ENCODE assay signal across 13 cellular contexts in genomic region chr2:8659735-8660492, GRCh38. TPM values are rescaled to one million over a fixed set of nuclear protein-coding genes. Genes with fewer than 3 reads are reported as not detected.
A peak's percentile ranks its signal among the peaks of the same experiment; 100 is the strongest.
DNase-seq lines count a peak whose midpoint lies in the region; ATAC-seq, FAIRE-seq and TF ChIP-seq lines count a peak whose summit lies in the region.
"Had no signal": no experiment of that assay in that cellular context is flagged by ENCODE, and none has a peak within 500 bp of the region (broad histone marks: within the 10 kb centered on the region; RNA-seq: fewer than 3 reads in every experiment).

No MANE protein-coding gene starts in this region.

- no peak overlapping the region for H3K4me2 ChIP-seq in A549
- no peak overlapping the region for H3K4me2 ChIP-seq in mesenchymal stem cell (ENCODE audit: low read length, poor library complexity, severe bottlenecking)
- no peak overlapping the region for H3K4me2 ChIP-seq in mesendoderm (ENCODE audit: low read length)

- WGBS in A549 (ENCODE audit: missing lambda C conversion rate) = 86% methylated on average over 10 of the region's 18 CpGs
- WGBS in mesenchymal stem cell = 94% methylated on average over 17 of the region's 18 CpGs
- no CpG with 5 or more reads among the region's 18 CpGs for WGBS in mesendoderm (ENCODE audit: extremely low coverage, insufficient coverage, low lambda C conversion rate)

- ATAC-seq in A549 (no peak), Right ventricle myocardium inferior (peak; percentile 81)
- ATAC-seq: naive thymus-derived CD8-positive, alpha-beta T cell had no signal

- peak overlapping the region; percentile 12 for H2BK15ac ChIP-seq in mesenchymal stem cell (ENCODE audit: low read depth, poor library complexity, severe bottlenecking)
- H2BK15ac ChIP-seq in mesendoderm (replicated peaks; ENCODE audit: low read depth) = no peak overlapping the region

- no peak overlapping the region for H4K8ac ChIP-seq in mesenchymal stem cell (ENCODE audit: low read length)
- H4K8ac ChIP-seq in mesendoderm (ENCODE audit: low read depth, low read length) = no peak overlapping the region

- intact Hi-C loops in Right ventricle myocardium inferior (cut with DNase I) = no loop called here

- no peaks in the 10 kb centered on the region for H3K79me2 ChIP-seq in mesendoderm (ENCODE audit: control insufficient read depth, insufficient read depth, low read length)

- peaks cover 4% of the 10 kb centered on the region for H3K9me3 Mint-ChIP-seq in type B pancreatic cell
- H3K9me3 Mint-ChIP-seq: naive thymus-derived CD8-positive, alpha-beta T cell had no signal

- H4K5ac ChIP-seq in mesendoderm (ENCODE audit: low read length) = no peak overlapping the region

- no peak for FAIRE-seq in A549 (lab: Jason Lieb, UNC)
- FAIRE-seq: astrocyte had no signal

- peaks cover 35% of the 10 kb centered on the region for H3K4me1 Mint-ChIP-seq in type B pancreatic cell (ENCODE audit: unreplicated experiment)

- no peak for TF ChIP-seq RAD21 in A549 (conservative IDR thresholded peaks at IDR 0.05 in 1 of 2, IDR thresholded peaks at IDR 0.05 in 1 of 2)

- no peak for TF ChIP-seq EP300 in A549 (IDR thresholded peaks at IDR 0.05)

- peak overlapping the region in 1 of 2 experiments; percentile 79 for H3K14ac ChIP-seq in mesenchymal stem cell (ENCODE audit: low read length in 2 of 2)

- no peak overlapping the region for H3K27ac Mint-ChIP-seq in type B pancreatic cell

- H3K4ac ChIP-seq in mesenchymal stem cell (ENCODE audit: low read depth in 1 of 2, low read length in 2 of 2) = peak overlapping the region in 1 of 2 experiments; percentile 47
- H3K4ac ChIP-seq in mesendoderm (ENCODE audit: low read depth, low read length) = no peak overlapping the region

- H2AK5ac ChIP-seq in mesenchymal stem cell (ENCODE audit: low read length, severe bottlenecking) (no peak overlapping the region), mesendoderm (ENCODE audit: low read length) (no peak overlapping the region)

- POLR2A ChIA-PET in A549 (lab: Yijun Ruan, JAX) = interaction anchor here (1.3 kb wide), 1 partner anchor 22 kb away, joined by 5 read pairs; the partner anchor contains the start of gene ID2

- peaks cover 5% of the 10 kb centered on the region for H3K36me3 Mint-ChIP-seq in type B pancreatic cell
- H3K36me3 Mint-ChIP-seq: naive thymus-derived CD8-positive, alpha-beta T cell had no signal

- H2BK120ac ChIP-seq in mesenchymal stem cell (ENCODE audit: low read depth, low read length) (no peak overlapping the region), mesendoderm (ENCODE audit: low read depth, low read length) (no peak overlapping the region)

- H3K27ac ChIP-seq in A549 (peak overlapping the region; percentile 44 to 70; a peak in 4 of 6 replicates), mesenchymal stem cell (ENCODE audit: low read length, poor library complexity, severe bottlenecking) (no peak overlapping the region), mesendoderm (ENCODE audit: low read depth, low read length) (no peak overlapping the region)
- H3K27ac ChIP-seq: stomach, uterus had no signal

- TF ChIP-seq POLR2A in A549 (IDR thresholded peaks at IDR 0.05; ENCODE audit: low read length) = no peak

- no peak overlapping the region for H2AFZ ChIP-seq in mesenchymal stem cell (ENCODE audit: low read depth, low read length)

- DNase-seq in A549 (ENCODE audit: low read depth in 1 of 2, low spot score in 1 of 2) = no peak
- peak; percentile 52 for DNase-seq in H7
- DNase-seq in Right ventricle myocardium inferior (ENCODE audit: missing footprints) = no peak
- DNase-seq in mesenchymal stem cell = no peak
- DNase-seq in superior temporal gyrus (ENCODE audit: extremely low spot score) = no peak
- no peak for DNase-seq in mucosa of gallbladder (ENCODE audit: low spot score)
- no peak for DNase-seq in type B pancreatic cell (ENCODE audit: extremely low spot score, unreplicated experiment)
- DNase-seq in mesendoderm = no peak
- DNase-seq: COR-L47; naive thymus-derived CD8-positive, alpha-beta T cell; stomach; uterus had no signal

- no peak overlapping the region for H3K23ac ChIP-seq in mesenchymal stem cell (ENCODE audit: low read length in 2 of 2)
- no peak overlapping the region for H3K23ac ChIP-seq in mesendoderm (ENCODE audit: low read length)

- CTCF ChIA-PET in A549 (lab: Yijun Ruan, JAX) = no interaction called here

- peaks cover 44% of the 10 kb centered on the region for H3K4me1 ChIP-seq in A549
- H3K4me1 ChIP-seq in mesenchymal stem cell (ENCODE audit: control insufficient read depth, insufficient read depth, low read depth, low read length) = peaks cover 8% of the 10 kb centered on the region
- H3K4me1 ChIP-seq in mesendoderm (ENCODE audit: control insufficient read depth, low read depth, low read length) = no peaks in the 10 kb centered on the region
- H3K4me1 ChIP-seq: uterus had no signal

- H3K9me3 ChIP-seq in A549 (no peaks in the 10 kb centered on the region), mesenchymal stem cell (ENCODE audit: control insufficient read depth, low read length) (no peaks in the 10 kb centered on the region)
- H3K9me3 ChIP-seq: stomach, uterus had no signal

- H3K9ac ChIP-seq in mesenchymal stem cell (ENCODE audit: low read length) (no peak overlapping the region), mesendoderm (ENCODE audit: low read length) (no peak overlapping the region)

- H3K18ac ChIP-seq in mesenchymal stem cell (ENCODE audit: low read depth in 1 of 2, low read length in 2 of 2) (peak overlapping the region in 1 of 2 experiments; percentile 31), mesendoderm (ENCODE audit: low read length) (no peak overlapping the region)

- H3K79me1 ChIP-seq in mesenchymal stem cell (replicated peaks; ENCODE audit: low read length, poor library complexity, severe bottlenecking) (no peaks in the 10 kb centered on the region), mesendoderm (ENCODE audit: low read length) (no peaks in the 10 kb centered on the region)

- H3K27me3 ChIP-seq in H7 (ENCODE audit: control insufficient read depth, insufficient read depth, low read length) = no peaks in the 10 kb centered on the region
- H3K27me3 ChIP-seq in mesenchymal stem cell (ENCODE audit: control insufficient read depth in 1 of 2, insufficient read depth in 1 of 2, low read length in 2 of 2) = no peaks in the 10 kb centered on the region
- H3K27me3 ChIP-seq in mesendoderm (ENCODE audit: insufficient read depth, low read length, poor library complexity) = no peaks in the 10 kb centered on the region
- H3K27me3 ChIP-seq: stomach, uterus had no signal

- no peak overlapping the region for H3K4me3 Mint-ChIP-seq in type B pancreatic cell
- H3K4me3 Mint-ChIP-seq: naive thymus-derived CD8-positive, alpha-beta T cell had no signal

- H3K36me3 ChIP-seq in H7 (replicated peaks; ENCODE audit: control insufficient read depth, insufficient read depth, low read length) (no peaks in the 10 kb centered on the region), mesenchymal stem cell (ENCODE audit: control insufficient read depth in 1 of 2, insufficient read depth in 2 of 2, low read depth in 1 of 2, low read length in 2 of 2) (no peaks in the 10 kb centered on the region), mesendoderm (ENCODE audit: control insufficient read depth, insufficient read depth, low read length) (no peaks in the 10 kb centered on the region)
- H3K36me3 ChIP-seq: stomach, uterus had no signal

- H2BK5ac ChIP-seq in mesenchymal stem cell (ENCODE audit: low read depth, low read length, poor library complexity, severe bottlenecking) = no peak overlapping the region
- no peak overlapping the region for H2BK5ac ChIP-seq in mesendoderm (ENCODE audit: low read length)

- no peaks in the 10 kb centered on the region for H3K27me3 Mint-ChIP-seq in type B pancreatic cell

- H2BK12ac ChIP-seq in mesenchymal stem cell (ENCODE audit: low read length in 2 of 2) = peak overlapping the region in 1 of 2 experiments; percentile 11

- H4K91ac ChIP-seq in mesenchymal stem cell (ENCODE audit: low read length) = peak overlapping the region; percentile 57

- H3K4me3 ChIP-seq in A549 (no peak overlapping the region), H7 (ENCODE audit: insufficient read depth, low read depth, low read length) (no peak overlapping the region), mesenchymal stem cell (ENCODE audit: insufficient read depth in 1 of 2, low read depth in 1 of 2, low read length in 2 of 2) (no peak overlapping the region), mesendoderm (ENCODE audit: low read length) (no peak overlapping the region)
- H3K4me3 ChIP-seq: stomach, uterus had no signal

- TF ChIP-seq CTCF in A549 (IDR thresholded peaks at IDR 0.05) (no peak), type B pancreatic cell (conservative IDR thresholded peaks at IDR 0.05) (no peak)

- no peak overlapping the region for H3K56ac ChIP-seq in mesendoderm (ENCODE audit: low read length)

TF ChIP-seq in A549, 52 proteins besides CTCF, POLR2A, EP300 and RAD21 (continues in another document):
- TF ChIP-seq ZNF302 (CRISPR knock-in tag; IDR thresholded peaks at IDR 0.05) = no peak
- TF ChIP-seq FOXS1 (CRISPR knock-in tag; IDR thresholded peaks at IDR 0.05) = no peak
- TF ChIP-seq HOXA7 (CRISPR knock-in tag; IDR thresholded peaks at IDR 0.05) = no peak
- TF ChIP-seq RFX5 (IDR thresholded peaks at IDR 0.05) = no peak
- TF ChIP-seq ZSCAN20 (CRISPR knock-in tag; IDR thresholded peaks at IDR 0.05) = no peak
- TF ChIP-seq HDAC2 (IDR thresholded peaks at IDR 0.05) = no peak
- no peak for TF ChIP-seq NPAS2 (CRISPR knock-in tag; IDR thresholded peaks at IDR 0.05; ENCODE audit: borderline replicate concordance)
- no peak for TF ChIP-seq EHMT2 (IDR thresholded peaks at IDR 0.05; ENCODE audit: low read depth)
- TF ChIP-seq NFE2L2 (conservative IDR thresholded peaks at IDR 0.05; ENCODE audit: low read length) = no peak
- TF ChIP-seq FOSB (CRISPR knock-in tag; IDR thresholded peaks at IDR 0.05) = no peak
- TF ChIP-seq FOSL2 (IDR thresholded peaks at IDR 0.05) = no peak
- TF ChIP-seq FOSL2 (CRISPR knock-in tag; IDR thresholded peaks at IDR 0.05) = no peak
- TF ChIP-seq PHF8 (IDR thresholded peaks at IDR 0.05; ENCODE audit: borderline replicate concordance, low read depth) = no peak
- TF ChIP-seq CBX2 (IDR thresholded peaks at IDR 0.05; ENCODE audit: borderline replicate concordance, low read depth) = no peak

RNA-seq across cellular contexts. Expression of gene ID2, which starts 21.9 kb away (rescaled TPM):
- 177 and 228 TPM in 2 replicates for polyA plus RNA-seq in A549 (2011; rRNA removed)
- polyA plus RNA-seq in A549 (2012; cell fraction: cytosol; rRNA removed) = 988 and 1,180 TPM in 2 replicates
- 636 and 701 TPM in 2 replicates for polyA plus RNA-seq in A549 (2012; cell fraction: nucleus; rRNA removed)
- 87.8 to 221 TPM (median 181 TPM) in 3 replicates for polyA plus RNA-seq in A549 (2017; fragmentation: RNase III; extraction: RNeasy Plus Mini Kit Qiagen cat#74134 plus additional on column Dnase treatment)
- polyA minus RNA-seq in A549 (2011; rRNA and poly(A)+ RNA removed) = 112 and 167 TPM in 2 replicates
- total RNA-seq in H7 (2014; rRNA removed; shearing (Covaris generic)) = 38.7 and 58.2 TPM in 2 replicates
- total RNA-seq in Right ventricle myocardium inferior = 31.3 TPM
- 53.9 TPM for polyA plus RNA-seq in mesenchymal stem cell (2013, experiment 1 of 2)
- 55.7 TPM for polyA plus RNA-seq in mesenchymal stem cell (2013, experiment 2 of 2)
- 208 TPM for total RNA-seq in mucosa of gallbladder
- 194 and 310 TPM in 2 replicates for total RNA-seq in type B pancreatic cell (ENCODE audit: low replicate concordance)
- 96.4 TPM for polyA plus RNA-seq in mesendoderm (2013, experiment 1 of 2)
- polyA plus RNA-seq in mesendoderm (2013, experiment 2 of 2) = 94.7 TPM

Comparison
In these comparisons a context has a peak if more than half of its experiments do, and no peak if none do; other contexts are left out.
1. H3K27ac ChIP-seq: peak in A549 (2 of 2); none in mesenchymal stem cell (single experiment) and mesendoderm (single experiment).